ENCODE assay signal across 15 cellular contexts in the genomic region with DNA sequence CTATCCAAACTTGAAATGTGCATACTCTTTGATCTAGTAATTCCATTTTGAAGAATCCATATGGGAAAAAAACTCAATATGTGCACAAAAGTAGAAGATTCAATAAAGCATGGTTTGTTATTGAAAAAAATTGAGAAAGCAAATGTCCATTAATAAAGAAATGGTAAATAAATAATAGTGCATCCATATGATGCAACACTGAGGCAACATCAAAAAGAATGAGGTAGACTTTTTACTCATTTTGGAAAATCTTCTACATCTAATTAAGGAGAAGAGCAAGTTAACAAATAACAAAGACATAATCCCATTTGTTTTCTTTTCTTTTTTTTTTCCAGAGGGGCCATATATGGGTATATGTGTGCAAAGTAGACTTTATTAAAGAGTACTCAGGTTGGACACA. TPM values are rescaled to one million over a fixed set of nuclear protein-coding genes. Genes with fewer than 3 reads are reported as not detected.
DNase-seq lines count a peak whose midpoint lies in the region; ATAC-seq and TF ChIP-seq lines count a peak whose summit lies in the region.
"Had no signal": no experiment of that assay in that cellular context is flagged by ENCODE, and none has a peak within 500 bp of the region (broad histone marks: within the 10 kb centered on the region; RNA-seq: fewer than 3 reads in every experiment).

No MANE protein-coding gene starts in this region.

- H2BK15ac ChIP-seq in mesendoderm (replicated peaks; ENCODE audit: low read depth) = peak overlapping the region; percentile 57

- TF ChIP-seq RAD21 in HCT116 (IDR thresholded peaks at IDR 0.05; ENCODE audit: low read depth) = no peak

- H3K4me1 ChIP-seq in HCT116 (ENCODE audit: control insufficient read depth in 1 of 2, insufficient read depth in 2 of 2, low read length in 2 of 2) (peaks cover 0 to 2% of the 10 kb centered on the region in 2 experiments; a peak in 1 of 4 replicates), PC-3 (ENCODE audit: insufficient read depth, low read length) (peaks cover 61% of the 10 kb centered on the region), mesendoderm (ENCODE audit: control insufficient read depth, low read depth, low read length) (peaks cover 11% of the 10 kb centered on the region)

- H3K18ac ChIP-seq in mesendoderm (ENCODE audit: low read length) = no peak overlapping the region

- BruUV-seq in HCT116 (replicated peaks; lab: Mats Ljungman, UMichigan) (no TSS peak), PC-3 (replicated peaks; lab: Mats Ljungman, UMichigan) (no TSS peak)

- no peak overlapping the region for H4K5ac ChIP-seq in mesendoderm (ENCODE audit: low read length)

- H3K27ac Mint-ChIP-seq in activated naive CD4-positive, alpha-beta T cell treated with anti-CD3 and anti-CD28 coated beads for 36 hours = no peak overlapping the region
- H3K27ac Mint-ChIP-seq: CD4-positive, alpha-beta T cell; GM23338 had no signal

- no peak overlapping the region for H2BK5ac ChIP-seq in mesendoderm (ENCODE audit: low read length)

- no peaks in the 10 kb centered on the region for H3K36me3 ChIP-seq in HCT116 (ENCODE audit: control insufficient read depth in 1 of 2, insufficient read depth in 2 of 2, low read length in 2 of 2)
- no peaks in the 10 kb centered on the region for H3K36me3 ChIP-seq in PC-3 (ENCODE audit: low read depth, low read length)
- H3K36me3 ChIP-seq in mesendoderm (ENCODE audit: control insufficient read depth, insufficient read depth, low read length) = no peaks in the 10 kb centered on the region

- no peak overlapping the region for H4K8ac ChIP-seq in mesendoderm (ENCODE audit: low read depth, low read length)

- H3K4me2 ChIP-seq in HCT116 (ENCODE audit: low read length) = no peak overlapping the region
- H3K4me2 ChIP-seq in PC-3 (ENCODE audit: low read length) = no peak overlapping the region
- no peak overlapping the region for H3K4me2 ChIP-seq in mesendoderm (ENCODE audit: low read length)
- H3K4me2 ChIP-seq: GM23338 had no signal

- H3F3A ChIP-seq in PC-3 (ENCODE audit: low read length, unreplicated experiment) = no peaks in the 10 kb centered on the region

- H3K79me2 ChIP-seq in HCT116 (ENCODE audit: insufficient read depth, low read length) (no peaks in the 10 kb centered on the region), PC-3 (ENCODE audit: low read length) (no peaks in the 10 kb centered on the region), mesendoderm (ENCODE audit: control insufficient read depth, insufficient read depth, low read length) (no peaks in the 10 kb centered on the region)

- no peak overlapping the region for H3K27ac ChIP-seq in HCT116 (ENCODE audit: low read depth, low read length)
- H3K27ac ChIP-seq in PC-3 (ENCODE audit: low read length) = peak overlapping the region; percentile 82
- no peak overlapping the region for H3K27ac ChIP-seq in mesendoderm (ENCODE audit: low read depth, low read length)
- H3K27ac ChIP-seq: C4-2B had no signal

- H3K9me3 Mint-ChIP-seq in activated naive CD4-positive, alpha-beta T cell treated with anti-CD3 and anti-CD28 coated beads for 36 hours = no peaks in the 10 kb centered on the region
- H3K9me3 Mint-ChIP-seq: CD4-positive, alpha-beta T cell; GM23338 had no signal

- RAD21 ChIA-PET in HCT116 (lab: Charles Lee; ENCODE audit: low non-redundant PET in 1 of 2, low total read pairs in 2 of 2, uncharacterized antibody in 2 of 2, unreplicated experiment in 2 of 2) = no interaction called here

- H3K27me3 ChIP-seq in HCT116 (ENCODE audit: insufficient read depth, low read length) = no peaks in the 10 kb centered on the region
- H3K27me3 ChIP-seq in PC-3 (ENCODE audit: low read length) = no peaks in the 10 kb centered on the region
- no peaks in the 10 kb centered on the region for H3K27me3 ChIP-seq in mesendoderm (ENCODE audit: insufficient read depth, low read length, poor library complexity)

- H3K36me3 Mint-ChIP-seq in activated naive CD4-positive, alpha-beta T cell treated with anti-CD3 and anti-CD28 coated beads for 36 hours (ENCODE audit: low read depth) = no peaks in the 10 kb centered on the region

- H3K4ac ChIP-seq in mesendoderm (ENCODE audit: low read depth, low read length) = no peak overlapping the region

- H3K9ac ChIP-seq in HCT116 (ENCODE audit: low read length) (no peak overlapping the region), PC-3 (ENCODE audit: low read length) (no peak overlapping the region), mesendoderm (ENCODE audit: low read length) (no peak overlapping the region)

- H2AK5ac ChIP-seq in mesendoderm (ENCODE audit: low read length) = no peak overlapping the region

- POLR2A ChIA-PET in HCT116 (lab: Charles Lee) = no interaction called here
- POLR2A ChIA-PET in PC-3 (lab: Charles Lee; ENCODE audit: unreplicated experiment) = no interaction called here

- TF ChIP-seq POLR2A in HCT116 (IDR thresholded peaks at IDR 0.05; ENCODE audit: borderline replicate concordance, extremely low read depth, insufficient read depth, insufficient read length) = no peak

- H3K79me1 ChIP-seq in mesendoderm (ENCODE audit: low read length) = no peaks in the 10 kb centered on the region

- H2AFZ ChIP-seq in HCT116 (ENCODE audit: low read depth, low read length, poor library complexity, severe bottlenecking) (no peak overlapping the region), PC-3 (ENCODE audit: low read length) (no peak overlapping the region)
- H2AFZ ChIP-seq: GM23338 had no signal

- H4K20me1 ChIP-seq in HCT116 (ENCODE audit: insufficient read depth) = no peaks in the 10 kb centered on the region
- no peaks in the 10 kb centered on the region for H4K20me1 ChIP-seq in PC-3 (ENCODE audit: low read length)

- H3K9me3 ChIP-seq in HCT116 (ENCODE audit: control insufficient read depth in 1 of 2, insufficient read depth in 1 of 2, low read depth in 1 of 2, low read length in 2 of 2) (no peaks in the 10 kb centered on the region), PC-3 (ENCODE audit: low read length) (no peaks in the 10 kb centered on the region)
- H3K9me3 ChIP-seq: Caco-2 had no signal

- no peak overlapping the region for H3K23ac ChIP-seq in mesendoderm (ENCODE audit: low read length)

- H3K4me3 Mint-ChIP-seq in activated naive CD4-positive, alpha-beta T cell treated with anti-CD3 and anti-CD28 coated beads for 36 hours = no peak overlapping the region
- H3K4me3 Mint-ChIP-seq: CD4-positive, alpha-beta T cell; GM23338 had no signal

- DNase-seq in HCT116 (ENCODE audit: low read depth, low spot score) (no peak), PC-3 (no peak), mesendoderm (no peak), dedifferentiated amniotic fluid mesenchymal stem cell (ENCODE audit: extremely low spot score) (no peak), OCI-M2 (lab: John Stamatoyannopoulos, UW; ENCODE audit: unreplicated experiment) (no peak)
- DNase-seq in activated naive CD4-positive, alpha-beta T cell treated with anti-CD3 and anti-CD28 coated beads for 36 hours = no peak
- DNase-seq: AML-193; Caco-2; CD4-positive, alpha-beta T cell; DMS153; DMS79; GDM1; H7 had no signal

- no peaks in the 10 kb centered on the region for H3K4me1 Mint-ChIP-seq in activated naive CD4-positive, alpha-beta T cell treated with anti-CD3 and anti-CD28 coated beads for 36 hours (ENCODE audit: low read depth)

- H3K56ac ChIP-seq in mesendoderm (ENCODE audit: low read length) = no peak overlapping the region

- H2BK120ac ChIP-seq in mesendoderm (ENCODE audit: low read depth, low read length) = no peak overlapping the region

- H3K9me2 ChIP-seq in HCT116 (ENCODE audit: insufficient read depth) (no peaks in the 10 kb centered on the region), PC-3 (replicated peaks; ENCODE audit: low read length) (no peaks in the 10 kb centered on the region)

- intact Hi-C loops in HCT116 (cut with micrococcal nuclease) (no loop called here), PC-3 (cut with micrococcal nuclease) (loop anchor here (5.0 kb wide), 1 partner anchor 444 kb away; no protein-coding TSS in a partner anchor)
- intact Hi-C loops in activated naive CD4-positive, alpha-beta T cell treated with anti-CD3 and anti-CD28 coated beads for 36 hours (cut with micrococcal nuclease) = loop anchor here (2.0 kb wide), 3 partner anchors 51 to 801 kb away; no protein-coding TSS in a partner anchor

- H3K27me3 Mint-ChIP-seq in activated naive CD4-positive, alpha-beta T cell treated with anti-CD3 and anti-CD28 coated beads for 36 hours (ENCODE audit: low read depth) = peaks cover 12% of the 10 kb centered on the region

- H3K4me3 ChIP-seq in HCT116 (replicated peaks in 1 of 2; ENCODE audit: low read depth in 1 of 2, low read length in 2 of 2) (no peak overlapping the region), PC-3 (ENCODE audit: low read length) (no peak overlapping the region), mesendoderm (ENCODE audit: low read length) (no peak overlapping the region)
- H3K4me3 ChIP-seq: GM23338 had no signal

- ATAC-seq in HCT116 (no peak), PC-3 (no peak)
- ATAC-seq: GM23338 had no signal

- TF ChIP-seq CTCF in HCT116 (IDR thresholded peaks at IDR 0.05 in 2 of 3, conservative IDR thresholded peaks at IDR 0.05 in 1 of 3; ENCODE audit: borderline replicate concordance in 1 of 3, insufficient read depth in 1 of 3, low read depth in 2 of 3, low read length in 2 of 3) = no peak
- TF ChIP-seq CTCF in PC-3 (conservative IDR thresholded peaks at IDR 0.05; ENCODE audit: low read depth, low read length) = no peak

- CTCF ChIA-PET in HCT116 (lab: Charles Lee) (no interaction called here), PC-3 (lab: Charles Lee) (no interaction called here)
- CTCF ChIA-PET in activated naive CD4-positive, alpha-beta T cell treated with anti-CD3 and anti-CD28 coated beads for 36 hours (lab: Charles Lee) = interaction anchor here (0.6 kb wide), 2 partner anchors 185 to 759 kb away, joined by 3 to 4 read pairs; no protein-coding TSS in a partner anchor

TF ChIP-seq in HCT116, 20 proteins besides CTCF, POLR2A, EP300 and RAD21:
- no peak for TF ChIP-seq SRF (IDR thresholded peaks at IDR 0.05; ENCODE audit: low read depth)
- TF ChIP-seq CEBPB (IDR thresholded peaks at IDR 0.05; ENCODE audit: low read depth) = peak; percentile 24; the same call in 1 of the 2 replicates

RNA-seq across cellular contexts. Expression of a gene that starts 52.5 kb away (rescaled TPM):
- total RNA-seq in HCT116 (2021; ENCODE audit: unreplicated experiment) (0.34 TPM), PC-3 (2014; rRNA removed) (403 and 407 TPM in 2 replicates)
- 0.07 and 0.22 TPM in 2 replicates for polyA plus RNA-seq in HCT116 (2012)
- polyA plus RNA-seq in mesendoderm (2013, experiment 1 of 2) = 89.5 TPM
- 99.0 TPM for polyA plus RNA-seq in mesendoderm (2013, experiment 2 of 2)
- under 1 TPM in 1 of 2 experiments, not detected in 1; 0.36 TPM for total RNA-seq in activated naive CD4-positive, alpha-beta T cell treated with anti-CD3 and anti-CD28 coated beads for 36 hours

Comparison
In these comparisons a context has a peak if more than half of its experiments do, and no peak if none do; other contexts are left out.
1. RNA of a gene that starts 52.5 kb away (total RNA-seq): 403 to 407 TPM in PC-3; 0.36 TPM in activated naive CD4-positive, alpha-beta T cell treated with anti-CD3 and anti-CD28 coated beads for 36 hours and 0.34 TPM in HCT116 (single experiment); every median in the first group is over 100 times any median in the second.